ENCODE assay signal across 6 cellular contexts in genomic region chr9:6407778-6408177, GRCh38.
"Had no signal": no experiment of that assay in that cellular context is flagged by ENCODE, and none has a peak within 500 bp of the region (broad histone marks: within the 10 kb centered on the region; RNA-seq: fewer than 3 reads in every experiment).

No MANE protein-coding gene starts in this region.

- FAIRE-seq: HTR-8/SVneo, K562 had no signal

- ATAC-seq: K562 had no signal

- H3K4me3 ChIP-seq: K562 had no signal

- H3K27ac ChIP-seq: HL-60 had no signal

- DNase-seq: IMR-90, KBM-7, KG1 had no signal
